Comparison of ENCODE assay signal across 1 cellular context in the genomic region with DNA sequence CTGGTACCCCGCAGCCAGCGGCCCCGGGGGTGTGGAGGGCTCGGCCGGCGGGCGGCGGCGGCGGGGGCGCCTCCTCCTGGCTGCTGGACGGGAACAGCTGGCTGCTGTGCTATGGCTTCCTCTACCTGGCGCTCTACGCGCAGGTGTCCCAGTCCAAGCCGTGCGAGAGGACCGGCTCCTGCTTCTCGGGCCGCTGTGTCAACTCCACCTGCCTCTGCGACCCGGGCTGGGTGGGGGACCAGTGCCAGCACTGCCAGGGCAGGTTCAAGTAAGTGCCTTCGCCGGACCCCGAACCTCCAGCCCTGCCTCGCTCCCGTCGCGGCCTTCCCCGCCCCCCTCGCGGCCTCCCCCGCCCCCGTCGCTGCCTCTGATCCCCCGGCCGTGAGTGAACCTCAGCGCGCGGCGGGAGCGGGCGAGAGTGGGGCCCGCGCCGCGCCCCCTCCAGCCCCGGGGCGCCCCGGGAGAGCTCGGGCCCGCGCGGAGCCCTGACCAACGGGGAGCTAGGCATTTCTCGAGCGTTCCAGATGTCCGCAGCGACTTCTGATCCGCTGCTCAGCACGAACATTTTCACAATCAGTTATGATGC.
TF ChIP-seq lines count a peak whose summit lies in the region.

No MANE protein-coding gene starts in this region.

TF ChIP-seq in GM23338, 12 proteins besides CTCF, POLR2A, EP300 and RAD21 (continued from another document):
- TF ChIP-seq, protein P1, sequence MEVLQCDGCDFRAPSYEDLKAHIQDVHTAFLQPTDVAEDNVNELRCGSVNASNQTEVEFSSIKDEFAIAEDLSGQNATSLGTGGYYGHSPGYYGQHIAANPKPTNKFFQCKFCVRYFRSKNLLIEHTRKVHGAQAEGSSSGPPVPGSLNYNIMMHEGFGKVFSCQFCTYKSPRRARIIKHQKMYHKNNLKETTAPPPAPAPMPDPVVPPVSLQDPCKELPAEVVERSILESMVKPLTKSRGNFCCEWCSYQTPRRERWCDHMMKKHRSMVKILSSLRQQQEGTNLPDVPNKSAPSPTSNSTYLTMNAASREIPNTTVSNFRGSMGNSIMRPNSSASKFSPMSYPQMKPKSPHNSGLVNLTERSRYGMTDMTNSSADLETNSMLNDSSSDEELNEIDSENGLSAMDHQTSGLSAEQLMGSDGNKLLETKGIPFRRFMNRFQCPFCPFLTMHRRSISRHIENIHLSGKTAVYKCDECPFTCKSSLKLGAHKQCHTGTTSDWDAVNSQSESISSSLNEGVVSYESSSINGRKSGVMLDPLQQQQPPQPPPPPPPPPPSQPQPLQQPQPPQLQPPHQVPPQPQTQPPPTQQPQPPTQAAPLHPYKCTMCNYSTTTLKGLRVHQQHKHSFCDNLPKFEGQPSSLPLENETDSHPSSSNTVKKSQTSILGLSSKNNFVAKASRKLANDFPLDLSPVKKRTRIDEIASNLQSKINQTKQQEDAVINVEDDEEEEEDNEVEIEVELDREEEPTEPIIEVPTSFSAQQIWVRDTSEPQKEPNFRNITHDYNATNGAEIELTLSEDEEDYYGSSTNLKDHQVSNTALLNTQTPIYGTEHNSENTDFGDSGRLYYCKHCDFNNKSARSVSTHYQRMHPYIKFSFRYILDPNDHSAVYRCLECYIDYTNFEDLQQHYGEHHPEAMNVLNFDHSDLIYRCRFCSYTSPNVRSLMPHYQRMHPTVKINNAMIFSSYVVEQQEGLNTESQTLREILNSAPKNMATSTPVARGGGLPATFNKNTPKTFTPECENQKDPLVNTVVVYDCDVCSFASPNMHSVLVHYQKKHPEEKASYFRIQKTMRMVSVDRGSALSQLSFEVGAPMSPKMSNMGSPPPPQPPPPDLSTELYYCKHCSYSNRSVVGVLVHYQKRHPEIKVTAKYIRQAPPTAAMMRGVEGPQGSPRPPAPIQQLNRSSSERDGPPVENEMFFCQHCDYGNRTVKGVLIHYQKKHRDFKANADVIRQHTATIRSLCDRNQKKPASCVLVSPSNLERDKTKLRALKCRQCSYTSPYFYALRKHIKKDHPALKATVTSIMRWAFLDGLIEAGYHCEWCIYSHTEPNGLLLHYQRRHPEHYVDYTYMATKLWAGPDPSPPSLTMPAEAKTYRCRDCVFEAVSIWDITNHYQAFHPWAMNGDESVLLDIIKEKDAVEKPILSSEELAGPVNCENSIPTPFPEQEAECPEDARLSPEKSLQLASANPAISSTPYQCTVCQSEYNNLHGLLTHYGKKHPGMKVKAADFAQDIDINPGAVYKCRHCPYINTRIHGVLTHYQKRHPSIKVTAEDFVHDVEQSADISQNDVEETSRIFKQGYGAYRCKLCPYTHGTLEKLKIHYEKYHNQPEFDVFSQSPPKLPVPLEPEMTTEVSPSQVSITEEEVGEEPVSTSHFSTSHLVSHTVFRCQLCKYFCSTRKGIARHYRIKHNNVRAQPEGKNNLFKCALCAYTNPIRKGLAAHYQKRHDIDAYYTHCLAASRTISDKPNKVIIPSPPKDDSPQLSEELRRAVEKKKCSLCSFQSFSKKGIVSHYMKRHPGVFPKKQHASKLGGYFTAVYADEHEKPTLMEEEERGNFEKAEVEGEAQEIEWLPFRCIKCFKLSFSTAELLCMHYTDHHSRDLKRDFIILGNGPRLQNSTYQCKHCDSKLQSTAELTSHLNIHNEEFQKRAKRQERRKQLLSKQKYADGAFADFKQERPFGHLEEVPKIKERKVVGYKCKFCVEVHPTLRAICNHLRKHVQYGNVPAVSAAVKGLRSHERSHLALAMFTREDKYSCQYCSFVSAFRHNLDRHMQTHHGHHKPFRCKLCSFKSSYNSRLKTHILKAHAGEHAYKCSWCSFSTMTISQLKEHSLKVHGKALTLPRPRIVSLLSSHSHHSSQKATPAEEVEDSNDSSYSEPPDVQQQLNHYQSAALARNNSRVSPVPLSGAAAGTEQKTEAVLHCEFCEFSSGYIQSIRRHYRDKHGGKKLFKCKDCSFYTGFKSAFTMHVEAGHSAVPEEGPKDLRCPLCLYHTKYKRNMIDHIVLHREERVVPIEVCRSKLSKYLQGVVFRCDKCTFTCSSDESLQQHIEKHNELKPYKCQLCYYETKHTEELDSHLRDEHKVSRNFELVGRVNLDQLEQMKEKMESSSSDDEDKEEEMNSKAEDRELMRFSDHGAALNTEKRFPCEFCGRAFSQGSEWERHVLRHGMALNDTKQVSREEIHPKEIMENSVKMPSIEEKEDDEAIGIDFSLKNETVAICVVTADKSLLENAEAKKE (CRISPR knock-in tag; IDR thresholded peaks at IDR 0.05), result no peak
- TF ChIP-seq, protein P2, sequence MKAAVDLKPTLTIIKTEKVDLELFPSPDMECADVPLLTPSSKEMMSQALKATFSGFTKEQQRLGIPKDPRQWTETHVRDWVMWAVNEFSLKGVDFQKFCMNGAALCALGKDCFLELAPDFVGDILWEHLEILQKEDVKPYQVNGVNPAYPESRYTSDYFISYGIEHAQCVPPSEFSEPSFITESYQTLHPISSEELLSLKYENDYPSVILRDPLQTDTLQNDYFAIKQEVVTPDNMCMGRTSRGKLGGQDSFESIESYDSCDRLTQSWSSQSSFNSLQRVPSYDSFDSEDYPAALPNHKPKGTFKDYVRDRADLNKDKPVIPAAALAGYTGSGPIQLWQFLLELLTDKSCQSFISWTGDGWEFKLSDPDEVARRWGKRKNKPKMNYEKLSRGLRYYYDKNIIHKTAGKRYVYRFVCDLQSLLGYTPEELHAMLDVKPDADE (IDR thresholded peaks at IDR 0.05), result no peak
- TF ChIP-seq NANOG (IDR thresholded peaks at IDR 0.05; ENCODE audit: borderline replicate concordance) (no peak), CREB1 (CRISPR knock-in tag; IDR thresholded peaks at IDR 0.05; ENCODE audit: low read depth) (no peak), POLR2AphosphoS5 (IDR thresholded peaks at IDR 0.05; ENCODE audit: low read depth) (no peak), ZNF331 (CRISPR knock-in tag; IDR thresholded peaks at IDR 0.05; ENCODE audit: low read depth) (no peak), JUNB (IDR thresholded peaks at IDR 0.05; ENCODE audit: unreplicated experiment) (no peak)
- TF ChIP-seq, protein P3, sequence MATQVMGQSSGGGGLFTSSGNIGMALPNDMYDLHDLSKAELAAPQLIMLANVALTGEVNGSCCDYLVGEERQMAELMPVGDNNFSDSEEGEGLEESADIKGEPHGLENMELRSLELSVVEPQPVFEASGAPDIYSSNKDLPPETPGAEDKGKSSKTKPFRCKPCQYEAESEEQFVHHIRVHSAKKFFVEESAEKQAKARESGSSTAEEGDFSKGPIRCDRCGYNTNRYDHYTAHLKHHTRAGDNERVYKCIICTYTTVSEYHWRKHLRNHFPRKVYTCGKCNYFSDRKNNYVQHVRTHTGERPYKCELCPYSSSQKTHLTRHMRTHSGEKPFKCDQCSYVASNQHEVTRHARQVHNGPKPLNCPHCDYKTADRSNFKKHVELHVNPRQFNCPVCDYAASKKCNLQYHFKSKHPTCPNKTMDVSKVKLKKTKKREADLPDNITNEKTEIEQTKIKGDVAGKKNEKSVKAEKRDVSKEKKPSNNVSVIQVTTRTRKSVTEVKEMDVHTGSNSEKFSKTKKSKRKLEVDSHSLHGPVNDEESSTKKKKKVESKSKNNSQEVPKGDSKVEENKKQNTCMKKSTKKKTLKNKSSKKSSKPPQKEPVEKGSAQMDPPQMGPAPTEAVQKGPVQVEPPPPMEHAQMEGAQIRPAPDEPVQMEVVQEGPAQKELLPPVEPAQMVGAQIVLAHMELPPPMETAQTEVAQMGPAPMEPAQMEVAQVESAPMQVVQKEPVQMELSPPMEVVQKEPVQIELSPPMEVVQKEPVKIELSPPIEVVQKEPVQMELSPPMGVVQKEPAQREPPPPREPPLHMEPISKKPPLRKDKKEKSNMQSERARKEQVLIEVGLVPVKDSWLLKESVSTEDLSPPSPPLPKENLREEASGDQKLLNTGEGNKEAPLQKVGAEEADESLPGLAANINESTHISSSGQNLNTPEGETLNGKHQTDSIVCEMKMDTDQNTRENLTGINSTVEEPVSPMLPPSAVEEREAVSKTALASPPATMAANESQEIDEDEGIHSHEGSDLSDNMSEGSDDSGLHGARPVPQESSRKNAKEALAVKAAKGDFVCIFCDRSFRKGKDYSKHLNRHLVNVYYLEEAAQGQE (IDR thresholded peaks at IDR 0.05; ENCODE audit: unreplicated experiment), result no peak
